ENCODE assay signal across 8 cellular contexts in genomic region chr7:136687693-136688322, GRCh38.
A peak's percentile ranks its signal among the peaks of the same experiment; 100 is the strongest.
DNase-seq lines count a peak whose midpoint lies in the region; ATAC-seq, FAIRE-seq and TF ChIP-seq lines count a peak whose summit lies in the region.

No MANE protein-coding gene starts in this region.

- H3K36me3 ChIP-seq in endothelial cell of umbilical vein (ENCODE audit: control insufficient read depth in 2 of 2, extremely low read depth in 1 of 2, insufficient read depth in 2 of 2, low read length in 2 of 2), result no peaks in the 10 kb centered on the region

- no peaks in the 10 kb centered on the region for H4K20me1 ChIP-seq in endothelial cell of umbilical vein (replicated peaks; ENCODE audit: control insufficient read depth, extremely low read depth, insufficient read depth, low read length)

- dilution Hi-C loops in endothelial cell of umbilical vein (cut with MboI; ENCODE audit: extremely low pct_ligation_motif_present, low sequenced_read_pairs), result no loop called here

- no peak overlapping the region for H3K4me2 ChIP-seq in endothelial cell of umbilical vein (ENCODE audit: insufficient read depth, low read length)

- H3K9me1 ChIP-seq in endothelial cell of umbilical vein (replicated peaks; ENCODE audit: control insufficient read depth, extremely low read depth, insufficient read depth, low read length), result no peaks in the 10 kb centered on the region

- intact Hi-C loops in endothelial cell of umbilical vein (cut with micrococcal nuclease), result loop anchor here (5.0 kb wide), 1 partner anchor 904 kb away; no protein-coding TSS in a partner anchor

- TF ChIP-seq CTCF in GM20000 (IDR thresholded peaks at IDR 0.05; ENCODE audit: extremely low read depth, missing control alignments) (peak; percentile 28), endothelial cell of umbilical vein (IDR thresholded peaks at IDR 0.05; ENCODE audit: extremely low read depth in 1 of 2, insufficient read depth in 1 of 2, low read depth in 1 of 2, low read length in 2 of 2) (peak; percentile 30 to 31)

- ATAC-seq in HG02623 (IDR thresholded peaks at IDR 0.05; ENCODE audit: unreplicated experiment) (no peak), HG02610 (IDR thresholded peaks at IDR 0.05; ENCODE audit: unreplicated experiment) (no peak), GM18498 (IDR thresholded peaks at IDR 0.05; ENCODE audit: unreplicated experiment) (no peak)

- POLR2A ChIA-PET in endothelial cell of umbilical vein (lab: Charles Lee), result no interaction called here

- no peaks in the 10 kb centered on the region for H3K27me3 ChIP-seq in endothelial cell of umbilical vein (ENCODE audit: control insufficient read depth in 2 of 2, insufficient read depth in 2 of 2, low read length in 2 of 2)

- FAIRE-seq in endothelial cell of umbilical vein (lab: Jason Lieb, UNC), result no peak

- CTCF ChIA-PET in endothelial cell of umbilical vein (lab: Charles Lee), result no interaction called here

- DNase-seq in COLO668 (lab: John Stamatoyannopoulos, UW; ENCODE audit: unreplicated experiment) (peak; percentile 3), GM20000 (ENCODE audit: low spot score) (peak; percentile 5), NCI-H748 (lab: John Stamatoyannopoulos, UW; ENCODE audit: unreplicated experiment) (peak; percentile 61), endothelial cell of umbilical vein (ENCODE audit: low read depth, low spot score) (peak; percentile 7), superior temporal gyrus (ENCODE audit: extremely low spot score) (peak; percentile 49)

- no TSS peak for BruUV-seq in endothelial cell of umbilical vein (replicated peaks; lab: Mats Ljungman, UMichigan)

- no peak overlapping the region for H2AFZ ChIP-seq in endothelial cell of umbilical vein (ENCODE audit: low read depth, low read length)

- H3K27ac ChIP-seq in endothelial cell of umbilical vein (ENCODE audit: insufficient read depth, low read depth, low read length), result no peak overlapping the region

- H3K9me3 ChIP-seq in endothelial cell of umbilical vein (replicated peaks; ENCODE audit: control insufficient read depth, insufficient read depth, low read length), result no peaks in the 10 kb centered on the region

- no peaks in the 10 kb centered on the region for H3K79me2 ChIP-seq in endothelial cell of umbilical vein (ENCODE audit: control insufficient read depth, insufficient read depth, low read length)

- TF ChIP-seq POLR2A in endothelial cell of umbilical vein (IDR thresholded peaks at IDR 0.05; ENCODE audit: low read depth, low read length), result no peak

- no peaks in the 10 kb centered on the region for H3K4me1 ChIP-seq in endothelial cell of umbilical vein (ENCODE audit: control insufficient read depth, extremely low read depth, insufficient read depth, low read length)

- no peak overlapping the region for H3K9ac ChIP-seq in endothelial cell of umbilical vein (replicated peaks; ENCODE audit: extremely low read depth, insufficient read depth, low read length)

- H3K4me3 ChIP-seq in endothelial cell of umbilical vein (replicated peaks in 1 of 3; ENCODE audit: insufficient read depth in 1 of 3, low read depth in 1 of 3, low read length in 3 of 3), result no peak overlapping the region

TF ChIP-seq in endothelial cell of umbilical vein, 7 proteins besides CTCF, POLR2A, EP300 and RAD21:
- TF ChIP-seq GATA2 (IDR thresholded peaks at IDR 0.05; ENCODE audit: insufficient read depth, insufficient read length, low read depth, low read length) (no peak), EZH2 (IDR thresholded peaks at IDR 0.05; ENCODE audit: borderline replicate concordance, low read depth, low read length, severe bottlenecking) (no peak), MYC (IDR thresholded peaks at IDR 0.05; ENCODE audit: low read depth, low read length) (no peak), POLR2AphosphoS5 (IDR thresholded peaks at IDR 0.05; ENCODE audit: insufficient read depth, low read depth, low read length) (no peak), FOS (IDR thresholded peaks at IDR 0.05; ENCODE audit: borderline replicate concordance, insufficient read depth, low read length) (no peak)

Comparison
In these comparisons a context has a peak if more than half of its experiments do, and no peak if none do; other contexts are left out.
1. DNase-seq: peak in every context shown above with its lines; median percentile 61 in NCI-H748; 49 in superior temporal gyrus; 7 in endothelial cell of umbilical vein; 5 in GM20000; 3 in COLO668.